17 cellular contexts compared by ENCODE assay signal in genomic region chr1:178633068-178633467, GRCh38.
DNase-seq lines count a peak whose midpoint lies in the region; FAIRE-seq and TF ChIP-seq lines count a peak whose summit lies in the region.
"Had no signal": no experiment of that assay in that cellular context is flagged by ENCODE, and none has a peak within 500 bp of the region (broad histone marks: within the 10 kb centered on the region; RNA-seq: fewer than 3 reads in every experiment).

No MANE protein-coding gene starts in this region.

- peak overlapping the region; percentile 90 for H3K27ac ChIP-seq in astrocyte (ENCODE audit: low read depth, low read length)
- H3K27ac ChIP-seq in keratinocyte (ENCODE audit: control insufficient read depth, insufficient read depth, low read length): peak overlapping the region; percentile 87
- H3K27ac ChIP-seq: thyroid gland had no signal

- FAIRE-seq in astrocyte (lab: Jason Lieb, UNC): peak; percentile 85
- peak; percentile 81 for FAIRE-seq in keratinocyte (lab: Jason Lieb, UNC)
- FAIRE-seq: endothelial cell of umbilical vein had no signal

- H3K4me1 ChIP-seq in astrocyte (ENCODE audit: insufficient read depth, low read length) (peaks cover 31% of the 10 kb centered on the region), keratinocyte (ENCODE audit: control insufficient read depth, extremely low read depth, insufficient read depth, low read length) (peaks cover 18% of the 10 kb centered on the region)
- H3K4me1 ChIP-seq: thyroid gland had no signal

- H3K36me3 ChIP-seq in astrocyte (ENCODE audit: insufficient read depth, low read length) (no peaks in the 10 kb centered on the region), keratinocyte (ENCODE audit: control insufficient read depth in 2 of 2, extremely low read depth in 1 of 2, insufficient read depth in 2 of 2, low read length in 2 of 2) (no peaks in the 10 kb centered on the region)
- H3K36me3 ChIP-seq: thyroid gland had no signal

- H3K27ac Mint-ChIP-seq in astrocyte (ENCODE audit: unreplicated experiment): peak overlapping the region; percentile 64

- H3K27me3 Mint-ChIP-seq in astrocyte (ENCODE audit: low read depth, unreplicated experiment): no peaks in the 10 kb centered on the region

- TF ChIP-seq CTCF in astrocyte (IDR thresholded peaks at IDR 0.05; ENCODE audit: insufficient read depth, low read depth, low read length) (no peak), keratinocyte (optimal IDR thresholded peaks at IDR 0.05 in 1 of 3, IDR thresholded peaks at IDR 0.05 in 1 of 3, conservative IDR thresholded peaks at IDR 0.05 in 1 of 3; ENCODE audit: extremely low read depth in 1 of 3, insufficient read depth in 2 of 3, low read length in 3 of 3) (no peak), GM13976 (IDR thresholded peaks at IDR 0.05; ENCODE audit: borderline replicate concordance, control extremely low read depth, extremely low read depth, insufficient read depth, missing control alignments) (no peak)

- no peaks in the 10 kb centered on the region for H4K20me1 ChIP-seq in astrocyte (ENCODE audit: insufficient read depth, low read length)
- H4K20me1 ChIP-seq in keratinocyte (ENCODE audit: control insufficient read depth, extremely low read depth, insufficient read depth, low read length): no peaks in the 10 kb centered on the region

- no peaks in the 10 kb centered on the region for H3K36me3 Mint-ChIP-seq in astrocyte (ENCODE audit: low read depth, unreplicated experiment)

- dilution Hi-C loops in keratinocyte (cut with MboI; ENCODE audit: extremely low pct_ligation_motif_present, low sequenced_read_pairs): no loop called here

- in situ Hi-C loops in GM13976 (cut with MboI; ENCODE audit: low sequenced_read_pairs, unreplicated experiment): no loop called here

- H3K27me3 ChIP-seq in astrocyte (ENCODE audit: insufficient read depth, low read length) (no peaks in the 10 kb centered on the region), keratinocyte (ENCODE audit: control insufficient read depth, extremely low read depth, insufficient read depth, low read length) (no peaks in the 10 kb centered on the region)
- H3K27me3 ChIP-seq: thyroid gland had no signal

- H3K4me3 Mint-ChIP-seq in astrocyte (ENCODE audit: unreplicated experiment): no peak overlapping the region

- H3K9ac ChIP-seq in astrocyte (ENCODE audit: low read length) (peak overlapping the region; percentile 68), keratinocyte (ENCODE audit: control insufficient read depth, extremely low read depth, insufficient read depth, low read length) (peak overlapping the region; percentile 36)

- H3K4me3 ChIP-seq in astrocyte (ENCODE audit: insufficient read depth, low read depth, low read length) (peak overlapping the region; percentile 40), keratinocyte (ENCODE audit: control insufficient read depth in 2 of 3, extremely low read depth in 1 of 3, insufficient read depth in 2 of 3, low read depth in 1 of 3, low read length in 3 of 3) (peak overlapping the region in 2 of 3 experiments; percentile 9 to 30)
- H3K4me3 ChIP-seq: thyroid gland had no signal

- no peaks in the 10 kb centered on the region for H3K9me3 Mint-ChIP-seq in astrocyte (ENCODE audit: unreplicated experiment)

- H3K4me2 ChIP-seq in astrocyte (ENCODE audit: low read length) (peak overlapping the region; percentile 82), keratinocyte (ENCODE audit: control insufficient read depth, extremely low read depth, insufficient read depth, low read depth, low read length) (peak overlapping the region; percentile 82)

- H3K9me3 ChIP-seq in astrocyte (ENCODE audit: insufficient read depth, low read depth, low read length) (no peaks in the 10 kb centered on the region), keratinocyte (ENCODE audit: control insufficient read depth, low read depth, low read length) (no peaks in the 10 kb centered on the region)
- H3K9me3 ChIP-seq: thyroid gland had no signal

- H3K9me1 ChIP-seq in keratinocyte (ENCODE audit: control insufficient read depth, extremely low read depth, insufficient read depth, low read length): no peaks in the 10 kb centered on the region

- DNase-seq in A172 (ENCODE audit: low spot score) (peak; percentile 95), HPDE6-E6E7 (ENCODE audit: extremely low spot score) (peak; percentile 93), astrocyte (ENCODE audit: low read depth) (peak; percentile 98), keratinocyte (ENCODE audit: low read depth, low spot score) (peak; percentile 76), NCI-H1417 (lab: John Stamatoyannopoulos, UW) (no peak), SHP77 treated with DMSO at 0.1 percent for 48 hours (lab: John Stamatoyannopoulos, UW) (no peak), GM13976 (ENCODE audit: low spot score) (no peak), activated gamma-delta T cell treated with Interleukin-2 at 50 U/mL for 16 hours (no peak)
- DNase-seq: activated gamma-delta T cell; central memory CD4-positive, alpha-beta T cell; hypothalamus; KBM-7; NCI-H187 treated with DMSO at 0.1 percent for 48 hours; NCI-H774; nucleus accumbens; thyroid gland had no signal

- H3K4me1 Mint-ChIP-seq in astrocyte (ENCODE audit: low read depth, unreplicated experiment): peaks cover 41% of the 10 kb centered on the region

- H3K79me2 ChIP-seq in astrocyte (ENCODE audit: insufficient read depth, low read length) (no peaks in the 10 kb centered on the region), keratinocyte (ENCODE audit: control insufficient read depth, insufficient read depth, low read length) (no peaks in the 10 kb centered on the region)

- peak overlapping the region; percentile 35 for H2AFZ ChIP-seq in astrocyte (ENCODE audit: low read depth, low read length)
- H2AFZ ChIP-seq in keratinocyte (ENCODE audit: control insufficient read depth, low read length): peak overlapping the region; percentile 47

Comparison
In these comparisons a context has a peak if more than half of its experiments do, and no peak if none do; other contexts are left out.
1. DNase-seq: peak in A172 (single experiment), HPDE6-E6E7 (single experiment), astrocyte (single experiment) and keratinocyte (single experiment); none in NCI-H1417 (0 of 3), SHP77 treated with DMSO at 0.1 percent for 48 hours (single experiment), GM13976 (single experiment) and activated gamma-delta T cell treated with Interleukin-2 at 50 U/mL for 16 hours (single experiment).